Comparison of ENCODE assay signal across 9 cellular contexts in the genomic region with DNA sequence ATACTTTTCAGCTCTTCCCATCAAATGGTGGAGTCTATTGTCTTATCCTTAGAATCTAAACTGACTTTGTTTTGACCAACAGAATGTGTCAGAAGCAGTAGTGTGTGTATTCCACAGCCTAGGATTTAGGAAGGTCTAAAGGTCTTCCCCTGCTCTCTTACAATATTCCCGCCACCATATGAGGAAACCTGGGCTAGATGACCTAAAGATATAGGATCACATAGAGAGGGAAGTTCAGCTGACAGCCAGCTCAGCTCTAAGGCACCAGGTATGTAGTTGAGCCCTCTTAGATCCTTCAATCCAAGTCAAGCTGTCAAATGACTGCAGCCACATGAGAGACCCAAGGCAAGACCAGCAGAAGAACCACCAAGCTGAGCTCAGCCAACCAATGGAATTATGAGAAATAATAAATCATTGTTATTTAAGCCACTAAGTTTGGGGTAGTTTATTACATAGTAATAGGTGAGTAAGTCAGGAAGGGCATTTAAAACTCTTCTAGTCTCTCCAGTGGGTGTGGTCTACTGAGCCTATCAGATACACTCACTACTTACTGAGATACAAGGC.
"Had no signal": no experiment of that assay in that cellular context is flagged by ENCODE, and none has a peak within 500 bp of the region (broad histone marks: within the 10 kb centered on the region; RNA-seq: fewer than 3 reads in every experiment).

No MANE protein-coding gene starts in this region.

- H3K4me3 ChIP-seq: GM23248 had no signal

- H3K9ac ChIP-seq: GM23248 had no signal

- FAIRE-seq: H1, H54, HTR-8/SVneo had no signal

- H3K4me3 Mint-ChIP-seq: H9, HFFc6, IgD-negative memory B cell had no signal

- H2AFZ ChIP-seq: GM23248 had no signal

- H3K27ac Mint-ChIP-seq: H9, HFFc6, IgD-negative memory B cell had no signal

- H3K27ac ChIP-seq: GM23248 had no signal

- DNase-seq: GM23248, H9, HCEC 1CT, HFFc6, KG1 had no signal
